16 cellular contexts compared by ENCODE assay signal in the genomic region with DNA sequence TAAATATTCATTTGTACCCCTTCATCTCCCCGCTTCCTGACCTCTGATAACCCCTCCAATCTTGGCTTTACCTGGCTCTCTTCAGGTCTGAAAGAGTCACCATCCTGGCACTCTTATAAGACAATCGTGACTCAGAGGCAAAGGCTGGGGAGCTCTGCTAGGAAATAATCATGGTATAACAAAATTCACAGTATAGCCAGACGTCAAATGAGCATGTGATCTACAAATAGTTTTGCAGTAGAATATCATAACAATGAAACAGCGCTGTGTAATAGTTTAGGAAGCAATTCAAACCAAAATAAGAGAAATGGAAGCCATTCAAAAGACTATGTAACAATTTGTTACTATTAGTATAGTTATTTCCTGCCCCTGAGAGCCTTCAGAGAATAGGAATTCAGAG. TPM values are rescaled to one million over a fixed set of nuclear protein-coding genes. Genes with fewer than 3 reads are reported as not detected.
A peak's percentile ranks its signal among the peaks of the same experiment; 100 is the strongest.
DNase-seq lines count a peak whose midpoint lies in the region; ATAC-seq and TF ChIP-seq lines count a peak whose summit lies in the region.
"Had no signal": no experiment of that assay in that cellular context is flagged by ENCODE, and none has a peak within 500 bp of the region (broad histone marks: within the 10 kb centered on the region; RNA-seq: fewer than 3 reads in every experiment).

No MANE protein-coding gene starts in this region.

- H3K27ac Mint-ChIP-seq in MCF 10A (ENCODE audit: low read depth, unreplicated experiment) = peak overlapping the region; percentile 67
- H3K27ac Mint-ChIP-seq in activated T-helper 2 cell treated with anti-CD3 and anti-CD28 coated beads, Interferon-gamma antibody, Interleukin-2, Interleukin-4, amounts not matched to agents 10 μg/mL and 5 μg/mL and 100 μg/mL, durations not matched to agents 14 hours and 24 hours and 36 hours = no peak overlapping the region
- H3K27ac Mint-ChIP-seq: activated CD4-positive, alpha-beta T cell treated with anti-CD3 and anti-CD28 coated beads for 36 hours; memory B cell had no signal

- BruUV-seq in MCF 10A (replicated peaks; lab: Mats Ljungman, UMichigan) = no TSS peak

- H3K27me3 ChIP-seq in breast epithelium (no peaks in the 10 kb centered on the region), upper lobe of right lung (no peaks in the 10 kb centered on the region)
- H3K27me3 ChIP-seq: adrenal gland; BLaER1 treated with 17β-estradiol and CSF1 and Interleukin-3, amounts not matched to agents 10 nM and 100 nM; gastroesophageal sphincter; right atrium auricular region had no signal

- H3K4me1 Mint-ChIP-seq in MCF 10A (ENCODE audit: insufficient read depth, unreplicated experiment) = peaks cover 10% of the 10 kb centered on the region
- H3K4me1 Mint-ChIP-seq in activated T-helper 2 cell treated with anti-CD3 and anti-CD28 coated beads, Interferon-gamma antibody, Interleukin-2, Interleukin-4, amounts not matched to agents 10 μg/mL and 5 μg/mL and 100 μg/mL, durations not matched to agents 14 hours and 24 hours and 36 hours (ENCODE audit: low read depth) = peaks cover 3% of the 10 kb centered on the region

- DNase-seq in MCF 10A (ENCODE audit: unreplicated experiment) (peak; percentile 63), breast epithelium (ENCODE audit: low spot score in 2 of 2) (no peak), fibroblast of pulmonary artery (ENCODE audit: low read depth) (peak; percentile 86), upper lobe of right lung (no peak), mesenteric fat pad (ENCODE audit: low spot score) (no peak), left colon (no peak)
- DNase-seq in activated T-helper 2 cell treated with anti-CD3 and anti-CD28 coated beads, Interferon-gamma antibody, Interleukin-2, Interleukin-4, amounts not matched to agents 10 μg/mL and 5 μg/mL and 100 μg/mL, durations not matched to agents 14 hours and 24 hours and 36 hours (ENCODE audit: low spot score) = no peak
- DNase-seq: activated CD4-positive, alpha-beta T cell treated with anti-CD3 and anti-CD28 coated beads for 36 hours; adrenal gland; NCI-H524; SIG-M5 had no signal

- no peaks in the 10 kb centered on the region for H3K27me3 Mint-ChIP-seq in MCF 10A (ENCODE audit: insufficient read depth, unreplicated experiment)
- H3K27me3 Mint-ChIP-seq in activated T-helper 2 cell treated with anti-CD3 and anti-CD28 coated beads, Interferon-gamma antibody, Interleukin-2, Interleukin-4, amounts not matched to agents 10 μg/mL and 5 μg/mL and 100 μg/mL, durations not matched to agents 14 hours and 24 hours and 36 hours (ENCODE audit: low read depth) = peaks cover 6% of the 10 kb centered on the region
- H3K27me3 Mint-ChIP-seq: activated CD4-positive, alpha-beta T cell treated with anti-CD3 and anti-CD28 coated beads for 36 hours had no signal

- CTCF ChIA-PET in MCF 10A (lab: Yijun Ruan, JAX) = no interaction called here

- ATAC-seq in upper lobe of right lung = no peak
- ATAC-seq in HG03571 (IDR thresholded peaks at IDR 0.05; ENCODE audit: unreplicated experiment) = no peak
- ATAC-seq in left colon = no peak
- ATAC-seq: activated CD4-positive, alpha-beta T cell treated with anti-CD3 and anti-CD28 coated beads for 36 hours; gastroesophageal sphincter had no signal

- no peaks in the 10 kb centered on the region for H3K9me3 Mint-ChIP-seq in MCF 10A (ENCODE audit: unreplicated experiment)
- H3K9me3 Mint-ChIP-seq in activated T-helper 2 cell treated with anti-CD3 and anti-CD28 coated beads, Interferon-gamma antibody, Interleukin-2, Interleukin-4, amounts not matched to agents 10 μg/mL and 5 μg/mL and 100 μg/mL, durations not matched to agents 14 hours and 24 hours and 36 hours = no peaks in the 10 kb centered on the region
- H3K9me3 Mint-ChIP-seq: memory B cell had no signal

- TF ChIP-seq CTCF in MCF 10A (IDR thresholded peaks at IDR 0.05; ENCODE audit: unreplicated experiment) (no peak), breast epithelium (IDR thresholded peaks at IDR 0.05) (no peak), fibroblast of pulmonary artery (IDR thresholded peaks at IDR 0.05; ENCODE audit: low read length, missing control alignments) (no peak), upper lobe of right lung (IDR thresholded peaks at IDR 0.05) (no peak)

- TF ChIP-seq POLR2A in breast epithelium (IDR thresholded peaks at IDR 0.05) = no peak

- no peaks in the 10 kb centered on the region for H3K36me3 Mint-ChIP-seq in MCF 10A (ENCODE audit: insufficient read depth, unreplicated experiment)
- no peaks in the 10 kb centered on the region for H3K36me3 Mint-ChIP-seq in activated T-helper 2 cell treated with anti-CD3 and anti-CD28 coated beads, Interferon-gamma antibody, Interleukin-2, Interleukin-4, amounts not matched to agents 10 μg/mL and 5 μg/mL and 100 μg/mL, durations not matched to agents 14 hours and 24 hours and 36 hours (ENCODE audit: low read depth)
- H3K36me3 Mint-ChIP-seq: memory B cell had no signal

- H3K27ac ChIP-seq in breast epithelium (no peak overlapping the region), upper lobe of right lung (no peak overlapping the region)
- H3K27ac ChIP-seq: adrenal gland; BLaER1 treated with 17β-estradiol and CSF1 and Interleukin-3, amounts not matched to agents 10 nM and 100 nM; gastroesophageal sphincter; right atrium auricular region had no signal

- intact Hi-C loops in MCF 10A (cut with micrococcal nuclease) (no loop called here), breast epithelium (cut with DNase I; ENCODE audit: low total_unique reads) (no loop called here), upper lobe of right lung (cut with DNase I) (no loop called here), left colon (cut with DNase I, micrococcal nuclease) (no loop called here)
- intact Hi-C loops in activated T-helper 2 cell treated with anti-CD3 and anti-CD28 coated beads, Interferon-gamma antibody, Interleukin-2, Interleukin-4, amounts not matched to agents 10 μg/mL and 5 μg/mL and 100 μg/mL, durations not matched to agents 14 hours and 24 hours and 36 hours (cut with micrococcal nuclease) = no loop called here

- no peaks in the 10 kb centered on the region for H3K4me1 ChIP-seq in breast epithelium
- H3K4me1 ChIP-seq in upper lobe of right lung = no peaks in the 10 kb centered on the region
- H3K4me1 ChIP-seq: adrenal gland, right atrium auricular region had no signal

- peak overlapping the region; percentile 65 for H3K4me3 Mint-ChIP-seq in MCF 10A (ENCODE audit: unreplicated experiment)
- H3K4me3 Mint-ChIP-seq in activated T-helper 2 cell treated with anti-CD3 and anti-CD28 coated beads, Interferon-gamma antibody, Interleukin-2, Interleukin-4, amounts not matched to agents 10 μg/mL and 5 μg/mL and 100 μg/mL, durations not matched to agents 14 hours and 24 hours and 36 hours (ENCODE audit: low read depth) = peak overlapping the region; percentile 15
- H3K4me3 Mint-ChIP-seq: activated CD4-positive, alpha-beta T cell treated with anti-CD3 and anti-CD28 coated beads for 36 hours had no signal

- POLR2A ChIA-PET in MCF 10A (lab: Yijun Ruan, JAX) = no interaction called here

- H3K4me3 ChIP-seq in breast epithelium (peak overlapping the region in 1 of 3 donors; percentile 26), fibroblast of pulmonary artery (replicated peaks; ENCODE audit: low read depth, low read length) (peak overlapping the region; percentile 27), upper lobe of right lung (peak overlapping the region; percentile 2)
- H3K4me3 ChIP-seq: adrenal gland; BLaER1 treated with 17β-estradiol and CSF1 and Interleukin-3, amounts not matched to agents 10 nM and 100 nM; gastroesophageal sphincter; right atrium auricular region had no signal

- H3K36me3 ChIP-seq in breast epithelium (no peaks in the 10 kb centered on the region), upper lobe of right lung (no peaks in the 10 kb centered on the region)
- H3K36me3 ChIP-seq: adrenal gland; BLaER1 treated with 17β-estradiol and CSF1 and Interleukin-3, amounts not matched to agents 10 nM and 100 nM; gastroesophageal sphincter; right atrium auricular region had no signal

- H3K9me3 ChIP-seq in breast epithelium (no peaks in the 10 kb centered on the region), upper lobe of right lung (no peaks in the 10 kb centered on the region)
- H3K9me3 ChIP-seq: adrenal gland; BLaER1 treated with 17β-estradiol and CSF1 and Interleukin-3, amounts not matched to agents 10 nM and 100 nM; gastroesophageal sphincter; right atrium auricular region had no signal

RNA-seq across cellular contexts. Expression of a gene that starts 34.2 kb away (rescaled TPM):
- total RNA-seq in MCF 10A (2022) = not detected in 2 replicates
- under 1 TPM in 1 of 3 donors, not detected in 2; 0.48 TPM for total RNA-seq in breast epithelium
- not detected in 2 replicates for total RNA-seq in activated T-helper 2 cell treated with anti-CD3 and anti-CD28 coated beads, Interferon-gamma antibody, Interleukin-2, Interleukin-4, amounts not matched to agents 10 μg/mL and 5 μg/mL and 100 μg/mL, durations not matched to agents 14 hours and 24 hours and 36 hours
- not detected for total RNA-seq in upper lobe of right lung
- not detected for total RNA-seq in mesenteric fat pad
- total RNA-seq in left colon = not detected
- total RNA-seq: activated CD4-positive, alpha-beta T cell treated with anti-CD3 and anti-CD28 coated beads for 36 hours; gastroesophageal sphincter; right atrium auricular region had no signal

Comparison
In these comparisons a context has a peak if more than half of its experiments do, and no peak if none do; other contexts are left out.
1. DNase-seq: peak in MCF 10A (single experiment) and fibroblast of pulmonary artery (single experiment); none in breast epithelium (0 of 2), activated T-helper 2 cell treated with anti-CD3 and anti-CD28 coated beads, Interferon-gamma antibody, Interleukin-2, Interleukin-4, amounts not matched to agents 10 μg/mL and 5 μg/mL and 100 μg/mL, durations not matched to agents 14 hours and 24 hours and 36 hours (single experiment), upper lobe of right lung (single experiment), mesenteric fat pad (single experiment) and left colon (0 of 2).